ENCODE assay signal across 14 cellular contexts in the genomic region with DNA sequence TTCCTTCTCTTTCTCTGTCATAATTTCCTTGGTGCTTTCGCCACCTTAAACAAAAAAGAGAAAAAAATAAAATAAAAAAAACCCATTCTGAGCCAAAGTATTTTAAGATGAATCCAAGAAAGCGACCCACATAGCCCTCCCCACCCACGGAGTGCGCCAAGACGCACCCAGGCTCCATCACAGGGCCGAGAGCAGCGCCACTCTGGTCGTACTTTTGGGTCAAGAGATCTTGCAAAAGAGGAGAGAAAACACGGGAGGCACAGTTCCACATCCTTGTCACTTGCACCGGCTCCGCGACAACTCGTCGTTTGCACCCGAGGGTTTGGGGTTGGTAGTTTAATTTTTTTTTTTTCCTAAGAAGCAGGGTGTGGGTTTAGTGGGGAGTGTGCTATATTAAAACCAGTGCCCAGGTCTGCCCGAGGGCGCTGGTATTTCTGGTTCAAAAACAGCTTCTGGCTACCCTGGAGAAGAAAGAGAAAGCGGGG. TPM values are rescaled to one million over a fixed set of nuclear protein-coding genes. Genes with fewer than 3 reads are reported as not detected.
DNase-seq lines count a peak whose midpoint lies in the region; ATAC-seq and TF ChIP-seq lines count a peak whose summit lies in the region.
"Had no signal": no experiment of that assay in that cellular context is flagged by ENCODE, and none has a peak within 500 bp of the region (broad histone marks: within the 10 kb centered on the region; RNA-seq: fewer than 3 reads in every experiment).

No MANE protein-coding gene starts in this region.

- peaks cover 100% of the 10 kb centered on the region for H3K27me3 Mint-ChIP-seq in activated naive CD4-positive, alpha-beta T cell treated with anti-CD3 and anti-CD28 coated beads, Interleukin-2, amount 10 ng/mL, durations not matched to agents 7 days and 5 days
- peaks cover 67% of the 10 kb centered on the region for H3K27me3 Mint-ChIP-seq in T-helper 17 cell
- H3K27me3 Mint-ChIP-seq in glutamatergic neuron (ENCODE audit: unreplicated experiment): peaks cover 29% of the 10 kb centered on the region
- H3K27me3 Mint-ChIP-seq in stimulated activated naive B cell treated with anti-CD40 and anti-IgM and Interleukin-4, amounts not matched to agents 10 μg/mL and 1 μg/mL and 100 μg/mL, for 72 hours: peaks cover 58 to 81% of the 10 kb centered on the region in 2 donors

- H3K9me3 Mint-ChIP-seq in activated naive CD4-positive, alpha-beta T cell treated with anti-CD3 and anti-CD28 coated beads, Interleukin-2, amount 10 ng/mL, durations not matched to agents 7 days and 5 days: no peaks in the 10 kb centered on the region
- H3K9me3 Mint-ChIP-seq in activated naive CD4-positive, alpha-beta T cell treated with anti-CD3 and anti-CD28 coated beads, Interleukin-2, amount 50 U/mL, for 72 hours: no peaks in the 10 kb centered on the region
- H3K9me3 Mint-ChIP-seq in glutamatergic neuron (ENCODE audit: unreplicated experiment): peaks cover 21% of the 10 kb centered on the region
- H3K9me3 Mint-ChIP-seq in stimulated activated naive B cell treated with anti-CD40 and anti-IgM and Interleukin-4, amounts not matched to agents 10 μg/mL and 1 μg/mL and 100 μg/mL, for 72 hours: no peaks in the 10 kb centered on the region

- TF ChIP-seq CTCF in glutamatergic neuron (IDR thresholded peaks at IDR 0.05; ENCODE audit: partially characterized antibody, unreplicated experiment) (no peak), GM10266 (IDR thresholded peaks at IDR 0.05; ENCODE audit: control insufficient read depth, insufficient read depth, low read depth, missing control alignments) (no peak)

- H3K9me3 ChIP-seq in T-helper 17 cell (ENCODE audit: control insufficient read depth, low read length, poor library complexity, severe bottlenecking): peaks cover 13% of the 10 kb centered on the region
- H3K9me3 ChIP-seq: upper lobe of right lung had no signal

- CTCF ChIA-PET in activated naive CD4-positive, alpha-beta T cell treated with anti-CD3 and anti-CD28 coated beads, Interleukin-2, amount 10 ng/mL, durations not matched to agents 7 days and 5 days (lab: Charles Lee): no interaction called here

- peak overlapping the region; percentile 43 for H3K4me3 Mint-ChIP-seq in activated naive CD4-positive, alpha-beta T cell treated with anti-CD3 and anti-CD28 coated beads, Interleukin-2, amount 10 ng/mL, durations not matched to agents 7 days and 5 days
- peak overlapping the region; percentile 80 for H3K4me3 Mint-ChIP-seq in T-helper 17 cell
- H3K4me3 Mint-ChIP-seq in glutamatergic neuron (ENCODE audit: unreplicated experiment): peak overlapping the region; percentile 59
- peak overlapping the region; percentile 43 to 50 for H3K4me3 Mint-ChIP-seq in stimulated activated naive B cell treated with anti-CD40 and anti-IgM and Interleukin-4, amounts not matched to agents 10 μg/mL and 1 μg/mL and 100 μg/mL, for 72 hours

- peak overlapping the region; percentile 71 for H3K27ac Mint-ChIP-seq in activated naive CD4-positive, alpha-beta T cell treated with anti-CD3 and anti-CD28 coated beads, Interleukin-2, amount 10 ng/mL, durations not matched to agents 7 days and 5 days
- H3K27ac Mint-ChIP-seq in activated naive CD4-positive, alpha-beta T cell treated with anti-CD3 and anti-CD28 coated beads, Interleukin-2, amount 50 U/mL, for 72 hours: peak overlapping the region in 1 of 2 donors; percentile 44
- peak overlapping the region; percentile 86 for H3K27ac Mint-ChIP-seq in T-helper 17 cell
- no peak overlapping the region for H3K27ac Mint-ChIP-seq in glutamatergic neuron (ENCODE audit: unreplicated experiment)
- peak overlapping the region; percentile 86 for H3K27ac Mint-ChIP-seq in stimulated activated naive B cell treated with anti-CD40 and anti-IgM and Interleukin-4, amounts not matched to agents 10 μg/mL and 1 μg/mL and 100 μg/mL, for 72 hours

- ATAC-seq in activated naive CD4-positive, alpha-beta T cell treated with anti-CD3 and anti-CD28 coated beads, Interleukin-2, amount 50 U/mL, for 72 hours: no peak
- ATAC-seq in T-helper 17 cell (no peak), GM19035 (IDR thresholded peaks at IDR 0.05; ENCODE audit: unreplicated experiment) (no peak)
- ATAC-seq in stimulated activated naive B cell treated with anti-CD40 and anti-IgM and Interleukin-4, amounts not matched to agents 10 μg/mL and 1 μg/mL and 100 μg/mL, for 72 hours (replicated peaks): no peak
- ATAC-seq: right cardiac atrium, Right ventricle myocardium inferior, upper lobe of right lung had no signal

- H3K4me1 Mint-ChIP-seq in activated naive CD4-positive, alpha-beta T cell treated with anti-CD3 and anti-CD28 coated beads, Interleukin-2, amount 10 ng/mL, durations not matched to agents 7 days and 5 days: peaks cover 43% of the 10 kb centered on the region
- H3K4me1 Mint-ChIP-seq in T-helper 17 cell: peaks cover 29% of the 10 kb centered on the region
- peaks cover 18% of the 10 kb centered on the region for H3K4me1 Mint-ChIP-seq in glutamatergic neuron (ENCODE audit: low read depth, unreplicated experiment)
- H3K4me1 Mint-ChIP-seq in stimulated activated naive B cell treated with anti-CD40 and anti-IgM and Interleukin-4, amounts not matched to agents 10 μg/mL and 1 μg/mL and 100 μg/mL, for 72 hours: peaks cover 21 to 51% of the 10 kb centered on the region in 2 donors

- peaks cover 4% of the 10 kb centered on the region for H3K36me3 Mint-ChIP-seq in activated naive CD4-positive, alpha-beta T cell treated with anti-CD3 and anti-CD28 coated beads, Interleukin-2, amount 10 ng/mL, durations not matched to agents 7 days and 5 days
- H3K36me3 Mint-ChIP-seq in activated naive CD4-positive, alpha-beta T cell treated with anti-CD3 and anti-CD28 coated beads, Interleukin-2, amount 50 U/mL, for 72 hours: peaks cover 0 to 12% of the 10 kb centered on the region in 2 donors
- no peaks in the 10 kb centered on the region for H3K36me3 Mint-ChIP-seq in T-helper 17 cell (ENCODE audit: low read depth)
- H3K36me3 Mint-ChIP-seq in glutamatergic neuron (ENCODE audit: unreplicated experiment): peaks cover 6% of the 10 kb centered on the region
- no peaks in the 10 kb centered on the region for H3K36me3 Mint-ChIP-seq in stimulated activated naive B cell treated with anti-CD40 and anti-IgM and Interleukin-4, amounts not matched to agents 10 μg/mL and 1 μg/mL and 100 μg/mL, for 72 hours

- DNase-seq in activated naive CD4-positive, alpha-beta T cell treated with anti-CD3 and anti-CD28 coated beads, Interleukin-2, amount 10 ng/mL, durations not matched to agents 7 days and 5 days: no peak
- no peak for DNase-seq in activated naive CD4-positive, alpha-beta T cell treated with anti-CD3 and anti-CD28 coated beads, Interleukin-2, amount 50 U/mL, for 72 hours (ENCODE audit: low spot score in 2 of 2)
- DNase-seq in T-helper 17 cell (no peak), glutamatergic neuron (no peak), MV-4-11 (lab: John Stamatoyannopoulos, UW) (no peak), GM10266 (ENCODE audit: extremely low spot score) (no peak)
- DNase-seq in stimulated activated naive B cell treated with anti-CD40 and anti-IgM and Interleukin-4, amounts not matched to agents 10 μg/mL and 1 μg/mL and 100 μg/mL, for 72 hours: no peak
- DNase-seq: amniotic stem cell, right cardiac atrium, upper lobe of right lung had no signal

RNA-seq across cellular contexts. Expression of a gene that starts 1.7 kb away (rescaled TPM):
- not detected for total RNA-seq in activated naive CD4-positive, alpha-beta T cell treated with anti-CD3 and anti-CD28 coated beads, Interleukin-2, amount 50 U/mL, for 72 hours
- total RNA-seq in T-helper 17 cell (not detected), glutamatergic neuron (ENCODE audit: unreplicated experiment) (not detected)
- total RNA-seq: dermis microvascular lymphatic vessel endothelial cell, lung, right cardiac atrium, Right ventricle myocardium inferior, upper lobe of right lung had no signal
